Comparison of ENCODE assay signal across 1 cellular context in the genomic region with DNA sequence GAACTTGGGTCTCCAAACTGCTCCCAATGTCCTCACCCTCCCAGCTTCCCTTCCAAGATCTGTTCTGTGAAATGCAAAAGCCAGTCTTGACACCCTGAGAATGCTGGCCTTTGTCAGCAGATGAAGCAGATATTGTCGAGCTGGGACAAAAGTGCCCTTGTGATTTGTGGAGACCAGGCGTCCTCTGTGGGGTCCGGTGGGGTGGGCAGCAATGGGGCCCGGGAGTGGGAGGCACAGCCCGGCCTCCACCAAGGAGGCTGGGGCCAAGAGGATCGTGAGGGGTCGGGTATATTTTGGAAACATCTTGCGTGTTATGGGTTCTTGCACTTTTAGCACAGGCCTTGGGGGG.
TF ChIP-seq lines count a peak whose summit lies in the region.

No MANE protein-coding gene starts in this region.

TF ChIP-seq in IMR-90, 13 proteins besides CTCF, POLR2A, EP300 and RAD21 (continued from another document):
- TF ChIP-seq, protein P1, sequence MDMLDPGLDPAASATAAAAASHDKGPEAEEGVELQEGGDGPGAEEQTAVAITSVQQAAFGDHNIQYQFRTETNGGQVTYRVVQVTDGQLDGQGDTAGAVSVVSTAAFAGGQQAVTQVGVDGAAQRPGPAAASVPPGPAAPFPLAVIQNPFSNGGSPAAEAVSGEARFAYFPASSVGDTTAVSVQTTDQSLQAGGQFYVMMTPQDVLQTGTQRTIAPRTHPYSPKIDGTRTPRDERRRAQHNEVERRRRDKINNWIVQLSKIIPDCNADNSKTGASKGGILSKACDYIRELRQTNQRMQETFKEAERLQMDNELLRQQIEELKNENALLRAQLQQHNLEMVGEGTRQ (IDR thresholded peaks at IDR 0.05; ENCODE audit: low read depth, low read length) = no peak
